In the genomic region with DNA sequence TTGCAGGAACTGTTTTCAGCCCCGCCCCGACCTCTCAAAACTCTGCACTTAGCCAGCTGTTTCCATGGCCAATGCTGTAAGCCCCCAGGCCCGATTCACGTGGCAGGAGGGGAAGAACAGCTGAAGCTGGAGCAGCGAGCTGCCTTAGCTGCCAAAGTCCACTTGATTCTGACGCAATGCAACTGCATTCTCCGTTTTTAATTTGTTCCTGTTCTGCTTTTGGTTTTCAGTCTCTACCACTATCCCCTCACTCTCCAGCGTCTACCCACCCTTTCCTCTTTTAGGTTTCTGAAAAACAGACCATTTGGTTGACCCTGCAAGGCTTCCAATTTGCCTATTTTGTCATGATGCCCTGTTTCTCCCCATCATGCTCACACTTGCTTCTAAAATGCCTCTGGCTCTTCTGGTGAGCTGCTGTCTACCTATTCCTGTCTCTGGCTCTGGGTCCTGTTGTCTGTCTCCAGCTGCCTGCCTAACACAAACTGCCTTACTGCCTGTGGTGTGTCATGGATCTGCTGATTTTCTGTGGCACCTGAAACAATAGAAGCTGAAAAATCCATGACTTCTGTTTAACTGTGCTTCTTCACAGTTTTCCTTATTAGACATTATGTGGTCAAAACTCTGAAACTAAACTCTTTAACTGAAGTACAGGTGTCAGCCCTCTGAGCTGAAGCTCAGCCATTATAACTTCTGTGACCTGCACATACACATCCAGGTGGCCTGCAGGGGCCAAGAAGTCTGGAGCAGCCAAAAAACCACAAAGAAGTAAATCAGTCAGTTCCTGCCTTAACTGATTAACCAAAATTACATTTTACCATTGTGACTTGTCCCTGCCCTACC, we compare ENCODE assay signal across 8 cellular contexts.
DNase-seq lines count a peak whose midpoint lies in the region; ATAC-seq and TF ChIP-seq lines count a peak whose summit lies in the region.

No MANE protein-coding gene starts in this region.

- DNase-seq in GM12865 (ENCODE audit: low read depth) = peak; percentile 67
- peak; percentile 7 for DNase-seq in iPS-NIHi11 (ENCODE audit: low spot score)
- DNase-seq in NCI-H226 = no peak
- no peak for DNase-seq in DMS79 (lab: John Stamatoyannopoulos, UW)
- DNase-seq in stimulated activated CD4-positive, alpha-beta T cell treated with anti-CD3 and anti-CD28 coated beads, Interleukin-15, amount 100 ng/mL, for 24 hours = no peak
- no peak for DNase-seq in NCI-H1694 treated with DMSO at 0.1 percent for 48 hours (lab: John Stamatoyannopoulos, UW)

- TF ChIP-seq CTCF in GM12865 (IDR thresholded peaks at IDR 0.05; ENCODE audit: insufficient read depth, low read depth, low read length, missing control alignments) = no peak

- H3K4me3 ChIP-seq in GM12865 (ENCODE audit: low read depth, low read length) = no peak overlapping the region

- peak; percentile 80 for ATAC-seq in GM21526 (IDR thresholded peaks at IDR 0.05; ENCODE audit: low FRiP score, unreplicated experiment)
- ATAC-seq in HG03571 (IDR thresholded peaks at IDR 0.05; ENCODE audit: unreplicated experiment) = peak; percentile 79

Comparison
In these comparisons a context has a peak if more than half of its experiments do, and no peak if none do; other contexts are left out.
1. DNase-seq: peak in GM12865 (single experiment) and iPS-NIHi11 (single experiment); none in NCI-H226 (single experiment), DMS79 (single experiment), stimulated activated CD4-positive, alpha-beta T cell treated with anti-CD3 and anti-CD28 coated beads, Interleukin-15, amount 100 ng/mL, for 24 hours (single experiment) and NCI-H1694 treated with DMSO at 0.1 percent for 48 hours (single experiment).